ENCODE assay signal across 7 cellular contexts in the genomic region with DNA sequence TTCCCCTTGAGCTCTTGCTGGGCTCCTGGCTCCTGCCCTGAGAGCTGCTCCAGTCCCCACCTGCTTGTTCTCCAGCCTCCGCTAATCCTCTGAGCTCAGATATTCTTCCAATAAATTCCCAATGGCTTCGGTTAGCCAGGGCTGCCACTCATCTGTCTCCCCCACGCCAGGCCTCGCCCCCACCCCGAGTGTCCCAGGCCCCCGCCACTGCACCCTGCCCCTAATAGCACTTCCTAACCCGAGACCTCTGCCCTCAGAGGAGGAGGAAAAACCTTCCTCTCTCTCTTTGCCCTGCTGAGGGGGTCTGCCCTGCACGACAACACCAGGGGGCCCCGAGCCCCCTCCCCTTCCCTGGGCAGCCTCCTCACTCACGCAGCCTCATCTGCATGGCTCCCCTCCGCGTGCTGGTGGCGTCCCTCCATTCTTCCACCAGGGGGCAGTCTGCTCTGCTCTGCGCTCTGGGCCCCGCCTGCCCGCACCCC.
DNase-seq lines count a peak whose midpoint lies in the region; ATAC-seq and TF ChIP-seq lines count a peak whose summit lies in the region.
"Had no signal": no experiment of that assay in that cellular context is flagged by ENCODE, and none has a peak within 500 bp of the region (broad histone marks: within the 10 kb centered on the region; RNA-seq: fewer than 3 reads in every experiment).

No MANE protein-coding gene starts in this region.

- peaks cover 4% of the 10 kb centered on the region for H3K27me3 ChIP-seq in HAP-1 (ENCODE audit: low read depth)

- H3K27ac ChIP-seq in VCaP, result no peak overlapping the region
- H3K27ac ChIP-seq: tibial artery had no signal

- DNase-seq in HAP-1 (ENCODE audit: low spot score in 2 of 2) (peak in 1 of 2 experiments; percentile 81), germinal center (ENCODE audit: low spot score) (peak; percentile 74)
- peak; percentile 45 for DNase-seq in stimulated activated naive CD4-positive, alpha-beta T cell treated with Interleukin-2 at 50 U/mL for 16 hours (lab: John Stamatoyannopoulos, UW)

- in situ Hi-C loops in HAP-1 (cut with MboI; ENCODE audit: low sequenced_read_pairs), result no loop called here

- H3K4me1 ChIP-seq in HAP-1, result no peaks in the 10 kb centered on the region

- H3K9me3 ChIP-seq in HAP-1, result no peaks in the 10 kb centered on the region

- H3K4me3 ChIP-seq in HAP-1, result peak overlapping the region; percentile 11; the same call in 1 of the 2 replicates
- H3K4me3 ChIP-seq: tibial artery had no signal

- no peaks in the 10 kb centered on the region for H3K36me3 ChIP-seq in HAP-1 (replicated peaks)
- H3K36me3 ChIP-seq: tibial artery had no signal

- no peak for ATAC-seq in GM21529 (IDR thresholded peaks at IDR 0.05; ENCODE audit: unreplicated experiment)
- no peak for ATAC-seq in GM19351 (IDR thresholded peaks at IDR 0.05; ENCODE audit: unreplicated experiment)

- TF ChIP-seq CTCF in VCaP (conservative IDR thresholded peaks at IDR 0.05), result peak; percentile 69
